Comparison of ENCODE assay signal across 21 cellular contexts in the genomic region with DNA sequence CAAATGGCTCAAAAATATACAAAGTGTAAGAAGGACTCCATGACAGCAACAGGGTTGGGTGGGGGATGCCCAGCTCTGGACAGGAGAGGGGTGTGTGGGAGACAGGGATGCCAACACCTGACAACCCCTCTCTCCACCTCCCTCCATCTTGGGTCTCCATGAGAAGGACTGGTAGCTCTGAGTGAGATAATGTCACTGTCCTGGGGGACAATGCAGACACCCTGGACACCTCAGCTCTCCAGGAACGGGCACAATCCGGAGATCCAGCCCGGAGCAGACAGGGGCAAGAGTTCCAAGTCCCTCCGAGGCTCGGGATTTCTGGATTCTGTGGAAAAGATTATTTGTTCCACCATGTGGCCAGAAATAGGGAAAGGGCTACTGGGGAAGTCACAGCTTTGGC.
"Had no signal": no experiment of that assay in that cellular context is flagged by ENCODE, and none has a peak within 500 bp of the region (broad histone marks: within the 10 kb centered on the region; RNA-seq: fewer than 3 reads in every experiment).

No MANE protein-coding gene starts in this region.

- H3K9me3 ChIP-seq: prostate gland, thoracic aorta had no signal

- H3K4me1 ChIP-seq: left lung, prostate gland, right atrium auricular region had no signal

- H3K4me3 ChIP-seq: cardiac muscle cell, dorsolateral prefrontal cortex, left lung, prostate gland, right atrium auricular region, thoracic aorta had no signal

- H3K27ac ChIP-seq: cardiac muscle cell, left lung, prostate gland, thoracic aorta, WERI-Rb-1 had no signal

- H3K36me3 ChIP-seq: cardiac muscle cell, left lung, prostate gland, right atrium auricular region, thoracic aorta, WERI-Rb-1 had no signal

- ATAC-seq: activated CD4-positive, alpha-beta T cell treated with anti-CD3 and anti-CD28 coated beads for 36 hours; activated naive CD4-positive, alpha-beta T cell treated with anti-CD3 and anti-CD28 coated beads, Interleukin-2, amount 50 U/mL, for 72 hours; activated T-cell treated with anti-CD3 and anti-CD28 coated beads, Interleukin-2, amount 50 U/mL, for 72 hours; left lung; stimulated activated naive CD8-positive, alpha-beta T cell treated with anti-CD3 and anti-CD28 coated beads, Interleukin-15, amount 100 ng/mL, for 72 hours had no signal

- H3K27me3 ChIP-seq: cardiac muscle cell, dorsolateral prefrontal cortex, right atrium auricular region had no signal

- DNase-seq: activated CD4-positive, alpha-beta T cell treated with anti-CD3 and anti-CD28 coated beads for 36 hours; activated gamma-delta T cell treated with Interleukin-2 at 50 U/mL for 16 hours; activated T-cell treated with anti-CD3 and anti-CD28 coated beads, Interleukin-2, amount 50 U/mL, for 72 hours; amniotic stem cell; foreskin melanocyte; hypothalamus; mammary epithelial cell; occipital lobe; small intestine; stimulated activated CD4-positive, alpha-beta T cell treated with anti-CD3 and anti-CD28 coated beads, Interleukin-4, amount 100 ng/mL, for 1 hour; stimulated activated naive CD8-positive, alpha-beta T cell treated with anti-CD3 and anti-CD28 coated beads, Interleukin-15, amount 100 ng/mL, for 72 hours; SW 1271; T-helper 2 cell; WERI-Rb-1 had no signal
